Comparison of ENCODE assay signal across 30 cellular contexts in genomic region chr4:174438711-174439110, GRCh38.
"Had no signal": no experiment of that assay in that cellular context is flagged by ENCODE, and none has a peak within 500 bp of the region (broad histone marks: within the 10 kb centered on the region; RNA-seq: fewer than 3 reads in every experiment).

No MANE protein-coding gene starts in this region.

- H3K9me3 ChIP-seq: ascending aorta had no signal

- ATAC-seq: activated CD4-positive, alpha-beta T cell treated with anti-CD3 and anti-CD28 coated beads for 36 hours; activated CD8-positive, alpha-beta memory T cell treated with anti-CD3 and anti-CD28 coated beads, Interleukin-2, amount 10 ng/mL, durations not matched to agents 7 days and 5 days; activated CD8-positive, alpha-beta T cell treated with anti-CD3 and anti-CD28 coated beads, Interleukin-2, amount 10 ng/mL, durations not matched to agents 7 days and 5 days; activated naive CD8-positive, alpha-beta T cell treated with anti-CD3 and anti-CD28 coated beads, Interleukin-2, amount 50 U/mL, for 24 hours had no signal

- H3K4me1 ChIP-seq: ascending aorta had no signal

- FAIRE-seq: bronchial epithelial cell, TTC549 had no signal

- H3K27me3 ChIP-seq: ascending aorta, cardiac muscle cell had no signal

- H3K27ac ChIP-seq: ascending aorta, cardiac muscle cell, VCaP had no signal

- H3K36me3 ChIP-seq: ascending aorta, cardiac muscle cell had no signal

- DNase-seq: activated B cell treated with CpG ODN at 0.5 μM for 24 hours; activated CD4-positive, alpha-beta memory T cell treated with anti-CD3 and anti-CD28 coated beads, Interleukin-2, amount 10 ng/mL, durations not matched to agents 7 days and 5 days; activated CD4-positive, alpha-beta T cell treated with anti-CD3 and anti-CD28 coated beads for 1 hour; activated CD4-positive, alpha-beta T cell treated with anti-CD3 and anti-CD28 coated beads for 36 hours; activated CD4-positive, alpha-beta T cell treated with anti-CD3 and anti-CD28 coated beads for 48 hours; activated CD4-positive, alpha-beta T cell treated with anti-CD3 and anti-CD28 coated beads, Interleukin-2, amount 10 ng/mL, durations not matched to agents 7 days and 5 days; activated CD4-positive, alpha-beta T cell treated with anti-CD3 and anti-CD28 coated beads, Interleukin-2, amount 50 U/mL, for 48 hours; activated CD8-positive, alpha-beta memory T cell treated with anti-CD3 and anti-CD28 coated beads for 24 hours; activated CD8-positive, alpha-beta memory T cell treated with anti-CD3 and anti-CD28 coated beads, Interleukin-2, amount 10 ng/mL, durations not matched to agents 7 days and 5 days; activated CD8-positive, alpha-beta memory T cell treated with anti-CD3 and anti-CD28 coated beads, Interleukin-2, amount 50 U/mL, for 48 hours; activated CD8-positive, alpha-beta T cell treated with anti-CD3 and anti-CD28 coated beads, Interleukin-2, amount 10 ng/mL, durations not matched to agents 7 days and 5 days; activated effector memory CD4-positive, alpha-beta T cell treated with Interleukin-2 at 50 U/mL for 16 hours; activated gamma-delta T cell; activated naive CD4-positive, alpha-beta T cell treated with anti-CD3 and anti-CD28 coated beads, Interleukin-2, amount 10 ng/mL, durations not matched to agents 7 days and 5 days; activated naive CD4-positive, alpha-beta T cell treated with Interleukin-2 at 50 U/mL for 16 hours; activated naive CD8-positive, alpha-beta T cell treated with anti-CD3 and anti-CD28 coated beads, Interleukin-2, amount 10 ng/mL, durations not matched to agents 7 days and 5 days; activated naive CD8-positive, alpha-beta T cell treated with anti-CD3 and anti-CD28 coated beads, Interleukin-2, amount 50 U/mL, for 24 hours; activated T-cell treated with anti-CD3 and anti-CD28 coated beads, Interleukin-2, amount 50 U/mL, for 24 hours; activated T-cell treated with anti-CD3 and anti-CD28 coated beads, Interleukin-2, amount 50 U/mL, for 48 hours; amygdala; anterior cingulate cortex; caudate nucleus; cerebellar nuclear complex; T-helper 2 cell; T-helper 9 cell had no signal

- H3K4me3 ChIP-seq: ascending aorta, cardiac muscle cell had no signal
